In genomic region chr7:11177793-11178192, GRCh38 we compare ENCODE assay signal across 32 cellular contexts.
DNase-seq lines count a peak whose midpoint lies in the region; ATAC-seq lines count a peak whose summit lies in the region.
"Had no signal": no experiment of that assay in that cellular context is flagged by ENCODE, and none has a peak within 500 bp of the region (broad histone marks: within the 10 kb centered on the region; RNA-seq: fewer than 3 reads in every experiment).

No MANE protein-coding gene starts in this region.

- no peaks in the 10 kb centered on the region for H3K27me3 Mint-ChIP-seq in stimulated activated naive CD8-positive, alpha-beta T cell treated with anti-CD3 and anti-CD28 coated beads, Interleukin-15, amount 100 ng/mL, for 72 hours
- H3K27me3 Mint-ChIP-seq: activated naive CD8-positive, alpha-beta T cell; CD8-positive, alpha-beta memory T cell; stimulated activated naive CD8-positive, alpha-beta T cell treated with anti-CD3 and anti-CD28 coated beads, Interleukin-15, Interleukin-2, amounts not matched to agents 100 ng/mL and 50 ng/mL, for 24 hours had no signal

- peak; percentile 65 for ATAC-seq in stimulated activated naive CD8-positive, alpha-beta T cell treated with anti-CD3 and anti-CD28 coated beads, Interleukin-15, amount 100 ng/mL, for 72 hours
- ATAC-seq in stimulated activated naive CD8-positive, alpha-beta T cell treated with anti-CD3 and anti-CD28 coated beads, Interleukin-15, Interleukin-2, amounts not matched to agents 100 U/mL and 50 U/mL, for 24 hours = no peak
- ATAC-seq: GM12878, HepG2, left lobe of liver, Panc1, right cardiac atrium had no signal

- H3K4me1 Mint-ChIP-seq in stimulated activated naive CD8-positive, alpha-beta T cell treated with anti-CD3 and anti-CD28 coated beads, Interleukin-15, amount 100 ng/mL, for 72 hours = no peaks in the 10 kb centered on the region
- H3K4me1 Mint-ChIP-seq: CD8-positive, alpha-beta memory T cell had no signal

- H3K27ac Mint-ChIP-seq in stimulated activated naive CD8-positive, alpha-beta T cell treated with anti-CD3 and anti-CD28 coated beads, Interleukin-15, amount 100 ng/mL, for 72 hours = no peak overlapping the region
- H3K27ac Mint-ChIP-seq: activated naive CD8-positive, alpha-beta T cell; CD8-positive, alpha-beta memory T cell; endodermal cell; stimulated activated naive CD8-positive, alpha-beta T cell treated with anti-CD3 and anti-CD28 coated beads, Interleukin-15, Interleukin-2, amounts not matched to agents 100 ng/mL and 50 ng/mL, for 24 hours had no signal

- no peak overlapping the region for H3K4me3 Mint-ChIP-seq in stimulated activated naive CD8-positive, alpha-beta T cell treated with anti-CD3 and anti-CD28 coated beads, Interleukin-15, amount 100 ng/mL, for 72 hours
- H3K4me3 Mint-ChIP-seq: activated naive CD8-positive, alpha-beta T cell; CD8-positive, alpha-beta memory T cell; endodermal cell; stimulated activated naive CD8-positive, alpha-beta T cell treated with anti-CD3 and anti-CD28 coated beads, Interleukin-15, Interleukin-2, amounts not matched to agents 100 ng/mL and 50 ng/mL, for 24 hours had no signal

- no peaks in the 10 kb centered on the region for H3K9me3 Mint-ChIP-seq in stimulated activated naive CD8-positive, alpha-beta T cell treated with anti-CD3 and anti-CD28 coated beads, Interleukin-15, amount 100 ng/mL, for 72 hours
- H3K9me3 Mint-ChIP-seq: CD8-positive, alpha-beta memory T cell; endodermal cell; stimulated activated naive CD8-positive, alpha-beta T cell treated with anti-CD3 and anti-CD28 coated beads, Interleukin-15, Interleukin-2, amounts not matched to agents 100 ng/mL and 50 ng/mL, for 24 hours had no signal

- peak in 1 of 2 donors; percentile 9 for DNase-seq in stimulated activated naive CD8-positive, alpha-beta T cell treated with anti-CD3 and anti-CD28 coated beads, Interleukin-15, amount 100 ng/mL, for 72 hours
- no peak for DNase-seq in stimulated activated naive CD8-positive, alpha-beta T cell treated with anti-CD3 and anti-CD28 coated beads, Interleukin-15, Interleukin-2, amounts not matched to agents 100 U/mL and 50 U/mL, for 24 hours
- DNase-seq in astrocyte of the hippocampus (ENCODE audit: low read depth, low spot score) = peak; percentile 21
- DNase-seq in iris pigment epithelial cell (ENCODE audit: low read depth) = peak; percentile 70
- no peak for DNase-seq in RKO (ENCODE audit: low spot score)
- no peak for DNase-seq in islet precursor cell
- DNase-seq in GM19238 (ENCODE audit: insufficient read length, low spot score) = no peak
- DNase-seq: activated CD4-positive, alpha-beta T cell treated with anti-CD3 and anti-CD28 coated beads for 1 hour; activated effector memory CD4-positive, alpha-beta T cell treated with Interleukin-2 at 50 U/mL for 16 hours; anterior cingulate cortex; BE2C; caudate nucleus; CD8-positive, alpha-beta memory T cell; dermis blood vessel endothelial cell; endodermal cell; foreskin melanocyte; H7; Karpas-422; mesenchymal stem cell; MV-4-11; NCI-H1436; NCI-H2081 treated with DMSO at 0.1 percent for 48 hours; NCI-H226; posterior cingulate gyrus; right cardiac atrium; SHP77 had no signal

Comparison
In these comparisons a context has a peak if more than half of its experiments do, and no peak if none do; other contexts are left out.
1. DNase-seq: peak in astrocyte of the hippocampus (single experiment) and iris pigment epithelial cell (single experiment); none in stimulated activated naive CD8-positive, alpha-beta T cell treated with anti-CD3 and anti-CD28 coated beads, Interleukin-15, Interleukin-2, amounts not matched to agents 100 U/mL and 50 U/mL, for 24 hours (single experiment), RKO (single experiment), islet precursor cell (single experiment) and GM19238 (single experiment).